8 cellular contexts compared by ENCODE assay signal in the genomic region with DNA sequence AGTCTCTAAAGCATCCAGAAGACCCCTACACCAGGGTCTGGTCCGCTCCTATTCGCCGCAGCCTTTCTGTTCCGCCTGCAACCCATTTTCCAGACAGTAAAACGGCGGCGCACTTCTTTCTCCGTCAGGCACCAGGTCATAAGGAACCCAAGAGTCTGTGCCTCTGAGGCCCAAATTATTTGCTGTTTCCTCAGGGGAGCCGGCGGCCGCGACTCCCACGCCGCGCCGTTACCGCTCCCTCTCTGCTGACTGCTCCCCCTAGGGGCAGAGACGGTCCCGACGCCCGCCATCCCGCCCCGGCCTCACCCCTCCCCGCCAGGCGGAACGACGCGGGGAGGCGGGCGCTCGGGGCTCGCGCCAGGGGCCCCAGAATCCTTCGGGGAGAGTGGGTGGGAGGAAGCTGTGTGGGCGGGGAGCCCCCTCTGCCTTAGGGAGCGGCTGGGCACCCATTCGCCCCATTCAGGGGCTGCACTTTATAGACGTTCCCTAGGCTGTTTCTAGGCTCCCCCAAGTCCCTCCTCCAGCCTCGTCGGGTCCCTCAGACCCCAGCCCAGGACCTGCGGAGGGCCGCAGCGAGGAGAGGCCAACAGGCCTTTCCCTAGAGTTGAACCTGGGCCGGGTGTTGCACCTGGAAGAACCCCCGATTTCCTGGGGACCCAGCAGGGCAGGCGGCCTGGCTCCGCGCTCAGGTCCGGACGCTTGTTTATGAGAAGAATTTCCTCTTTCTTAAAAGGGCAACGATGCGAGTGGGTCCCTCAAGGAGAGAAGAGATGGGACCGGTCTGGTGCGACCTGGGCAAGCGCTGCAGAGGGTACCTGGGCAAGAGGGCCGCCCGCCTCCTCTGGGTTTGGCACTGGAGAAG. TPM values are rescaled to one million over a fixed set of nuclear protein-coding genes. Genes with fewer than 3 reads are reported as not detected.
DNase-seq lines count a peak whose midpoint lies in the region; ATAC-seq and TF ChIP-seq lines count a peak whose summit lies in the region.

No MANE protein-coding gene starts in this region.

- DNase-seq in H9 (peak; percentile 93), RWPE2 (ENCODE audit: low spot score) (peak; percentile 91), fibroblast of the conjunctiva (ENCODE audit: low read depth) (peak; percentile 93), nephron progenitor cell (peak; percentile 95)
- peak; percentile 97 for DNase-seq in activated effector memory CD4-positive, alpha-beta T cell treated with anti-CD3 and anti-CD28 coated beads, Interleukin-2, amount 50 U/mL, for 16 hours
- peak; percentile 95 to 96 for DNase-seq in stimulated activated naive CD8-positive, alpha-beta T cell treated with anti-CD3 and anti-CD28 coated beads, Interleukin-15, amount 100 ng/mL, for 72 hours

- ATAC-seq in RWPE2 (ENCODE audit: low read depth): peak; percentile 52
- ATAC-seq in stimulated activated naive CD8-positive, alpha-beta T cell treated with anti-CD3 and anti-CD28 coated beads, Interleukin-15, amount 100 ng/mL, for 72 hours: peak; percentile 71

- peak overlapping the region; percentile 95 for H3K18ac ChIP-seq in H9 (ENCODE audit: insufficient read length, low read depth, low read length)

- no peaks in the 10 kb centered on the region for H3K79me1 ChIP-seq in H9 (ENCODE audit: insufficient read depth, low read depth, low read length, poor library complexity, severe bottlenecking)

- H4K8ac ChIP-seq in H9 (replicated peaks; ENCODE audit: insufficient read length, low read depth, low read length): no peak overlapping the region

- H3K4me1 ChIP-seq in ES-I3 (ENCODE audit: insufficient read depth, low read length) (no peaks in the 10 kb centered on the region; the same call in 1 of the 2 replicates), H9 (ENCODE audit: insufficient read depth, low read length) (no peaks in the 10 kb centered on the region; the same call in 1 of the 2 replicates), Loucy (ENCODE audit: insufficient read depth, low read length, poor library complexity, severe bottlenecking) (peaks cover 35% of the 10 kb centered on the region), RWPE2 (ENCODE audit: insufficient read depth, poor library complexity, severe bottlenecking) (no peaks in the 10 kb centered on the region)

- H3K27me3 Mint-ChIP-seq in H9 (ENCODE audit: low read depth): peaks cover 45% of the 10 kb centered on the region
- H3K27me3 Mint-ChIP-seq in nephron progenitor cell (ENCODE audit: low read depth, poor library complexity): peaks cover 38% of the 10 kb centered on the region
- no peaks in the 10 kb centered on the region for H3K27me3 Mint-ChIP-seq in stimulated activated naive CD8-positive, alpha-beta T cell treated with anti-CD3 and anti-CD28 coated beads, Interleukin-15, amount 100 ng/mL, for 72 hours

- no peak overlapping the region for H4K5ac ChIP-seq in H9 (ENCODE audit: insufficient read length, low read depth, low read length)

- H3K27me3 ChIP-seq in H9 (ENCODE audit: insufficient read depth, low read length) (peaks cover 20% of the 10 kb centered on the region), Loucy (ENCODE audit: insufficient read depth, low read length, poor library complexity, severe bottlenecking) (no peaks in the 10 kb centered on the region), RWPE2 (ENCODE audit: insufficient read depth, poor library complexity, severe bottlenecking) (no peaks in the 10 kb centered on the region)

- H3K14ac ChIP-seq in H9 (ENCODE audit: insufficient read depth, low read length): peak overlapping the region; percentile 91

- H3K23me2 ChIP-seq in H9 (ENCODE audit: insufficient read length, low read depth, low read length, poor library complexity, severe bottlenecking): peaks cover 32% of the 10 kb centered on the region

- TF ChIP-seq CTCF in H9 (conservative IDR thresholded peaks at IDR 0.05) (peak; percentile 96), Loucy (conservative IDR thresholded peaks at IDR 0.05; ENCODE audit: low read length) (peak; percentile 74), RWPE2 (IDR thresholded peaks at IDR 0.05; ENCODE audit: poor library complexity, severe bottlenecking) (peak; percentile 98), nephron progenitor cell (IDR thresholded peaks at IDR 0.05) (peak; percentile 84)

- WGBS in H9 (ENCODE audit: extremely low coverage, insufficient read length, low lambda C conversion rate): no CpG with 5 or more reads among the region's 57 CpGs

- no peaks in the 10 kb centered on the region for H4K20me1 ChIP-seq in H9 (ENCODE audit: control insufficient read depth, insufficient read depth, insufficient read length)
- peaks cover 1% of the 10 kb centered on the region for H4K20me1 ChIP-seq in Loucy (ENCODE audit: insufficient read depth, low read length, poor library complexity, severe bottlenecking)

- no peaks in the 10 kb centered on the region; a peak in 1 of 5 replicates for H3K9me3 Mint-ChIP-seq in H9
- no peaks in the 10 kb centered on the region for H3K9me3 Mint-ChIP-seq in nephron progenitor cell
- H3K9me3 Mint-ChIP-seq in stimulated activated naive CD8-positive, alpha-beta T cell treated with anti-CD3 and anti-CD28 coated beads, Interleukin-15, amount 100 ng/mL, for 72 hours: no peaks in the 10 kb centered on the region

- no peak overlapping the region for H4K91ac ChIP-seq in H9 (ENCODE audit: insufficient read length, low read depth, low read length)

- H2AK5ac ChIP-seq in H9 (ENCODE audit: insufficient read length, low read length): no peak overlapping the region

- H3K9me2 ChIP-seq in Loucy (replicated peaks; ENCODE audit: low read depth, low read length): no peaks in the 10 kb centered on the region

- 0 out of 2 replicates have a peak, but pooled peaks cover 2% of the 10 kb centered on the region for H3F3A ChIP-seq in Loucy (ENCODE audit: low read depth)

- H2BK120ac ChIP-seq in H9 (ENCODE audit: low read depth, low read length, poor library complexity, severe bottlenecking): no peak overlapping the region

- no peak overlapping the region for H2BK15ac ChIP-seq in H9 (ENCODE audit: low read depth, low read length)

- H3K56ac ChIP-seq in H9 (ENCODE audit: insufficient read length, low read depth, low read length): no peak overlapping the region

- H3K9me3 ChIP-seq in ES-I3 (ENCODE audit: control insufficient read depth, insufficient read depth, low read length) (no peaks in the 10 kb centered on the region), H9 (ENCODE audit: control insufficient read depth, low read depth, low read length) (no peaks in the 10 kb centered on the region), Loucy (ENCODE audit: insufficient read depth, low read depth, low read length) (no peaks in the 10 kb centered on the region), RWPE2 (ENCODE audit: severe bottlenecking) (no peaks in the 10 kb centered on the region)

- H3K23ac ChIP-seq in H9 (ENCODE audit: insufficient read length, low read depth, low read length): no peak overlapping the region

- H3K4me1 Mint-ChIP-seq in H9: peaks cover 26 to 45% of the 10 kb centered on the region in 2 experiments
- peaks cover 24% of the 10 kb centered on the region for H3K4me1 Mint-ChIP-seq in nephron progenitor cell
- peaks cover 54% of the 10 kb centered on the region for H3K4me1 Mint-ChIP-seq in stimulated activated naive CD8-positive, alpha-beta T cell treated with anti-CD3 and anti-CD28 coated beads, Interleukin-15, amount 100 ng/mL, for 72 hours

- no peak overlapping the region for H2BK5ac ChIP-seq in H9 (ENCODE audit: insufficient read length, low read length)

- H3K27ac Mint-ChIP-seq in H9 (peak overlapping the region; percentile 97 to 100 (median 97)), nephron progenitor cell (peak overlapping the region; percentile 99)
- H3K27ac Mint-ChIP-seq in stimulated activated naive CD8-positive, alpha-beta T cell treated with anti-CD3 and anti-CD28 coated beads, Interleukin-15, amount 100 ng/mL, for 72 hours: peak overlapping the region; percentile 89 to 98

- no peaks in the 10 kb centered on the region for H3K36me3 Mint-ChIP-seq in H9 (ENCODE audit: insufficient read depth in 1 of 3, low read depth in 3 of 3)
- H3K36me3 Mint-ChIP-seq in nephron progenitor cell (ENCODE audit: low read depth): no peaks in the 10 kb centered on the region

- H3K79me2 ChIP-seq in H9 (ENCODE audit: insufficient read depth, low read length) (no peaks in the 10 kb centered on the region), Loucy (ENCODE audit: insufficient read depth, low read length) (peaks cover 30% of the 10 kb centered on the region)

- H3K9ac ChIP-seq in ES-I3 (ENCODE audit: low read depth, low read length) (peak overlapping the region; percentile 99), H9 (ENCODE audit: extremely low read depth, insufficient read length, low read length) (peak overlapping the region; percentile 32), Loucy (ENCODE audit: low read depth, low read length, poor library complexity, severe bottlenecking) (peak overlapping the region; percentile 83)

- H3K4ac ChIP-seq in H9 (ENCODE audit: low read depth, low read length): no peak overlapping the region

- no peak overlapping the region for H2BK20ac ChIP-seq in H9 (ENCODE audit: low read depth, low read length, poor library complexity, severe bottlenecking)

- H3K27ac ChIP-seq in H9 (ENCODE audit: insufficient read length, low read depth, low read length): peak overlapping the region; percentile 72
- peak overlapping the region; percentile 96 for H3K27ac ChIP-seq in RWPE2 (ENCODE audit: poor library complexity, severe bottlenecking)

- no peak overlapping the region for H3T11ph ChIP-seq in H9 (ENCODE audit: low read length)

- H3K36me3 ChIP-seq in ES-I3 (ENCODE audit: insufficient read depth, low read length) (no peaks in the 10 kb centered on the region), Loucy (ENCODE audit: insufficient read depth, low read length) (no peaks in the 10 kb centered on the region), RWPE2 (ENCODE audit: low read depth) (peaks cover under 1% of the 10 kb centered on the region; the same call in 1 of the 2 replicates)

- H3K4me3 ChIP-seq in Loucy (ENCODE audit: low read length, poor library complexity, severe bottlenecking) (peak overlapping the region; percentile 84), RWPE2 (ENCODE audit: severe bottlenecking) (peak overlapping the region; percentile 73)

- peak overlapping the region; percentile 48 for H2AFZ ChIP-seq in H9 (ENCODE audit: low read length)
- H2AFZ ChIP-seq in Loucy (ENCODE audit: low read length): peak overlapping the region; percentile 90

- H2BK12ac ChIP-seq in H9 (ENCODE audit: insufficient read length, low read depth, low read length): peak overlapping the region; percentile 55

- H3K4me3 Mint-ChIP-seq in H9 (peak overlapping the region; percentile 83 to 89), nephron progenitor cell (peak overlapping the region; percentile 89)
- peak overlapping the region; percentile 86 to 91 for H3K4me3 Mint-ChIP-seq in stimulated activated naive CD8-positive, alpha-beta T cell treated with anti-CD3 and anti-CD28 coated beads, Interleukin-15, amount 100 ng/mL, for 72 hours

- H3K4me2 ChIP-seq in H9 (ENCODE audit: insufficient read depth, insufficient read length, low read length): peak overlapping the region; percentile 93
- peak overlapping the region; percentile 74 for H3K4me2 ChIP-seq in Loucy (ENCODE audit: low read depth, low read length, poor library complexity, severe bottlenecking)

RNA-seq across cellular contexts. Expression of gene CTDSP1, which starts 3.6 kb away (rescaled TPM):
- 52.3 and 56.6 TPM in 2 replicates for total RNA-seq in H9 (2021)

RNA-seq across cellular contexts. Expression of gene SLC11A1, which starts 14.0 kb away (rescaled TPM):
- total RNA-seq in H9 (2021): 0.04 and 0.11 TPM in 2 replicates

RNA-seq across cellular contexts. Expression of gene VIL1, which starts 22.9 kb away (rescaled TPM):
- 4.0 and 4.2 TPM in 2 replicates for total RNA-seq in H9 (2021)

RNA-seq across cellular contexts. Expression of gene CATIP, which starts 39.4 kb away (rescaled TPM):
- not detected in 2 replicates for total RNA-seq in H9 (2021)

Comparison
In these comparisons a context has a peak if more than half of its experiments do, and no peak if none do; other contexts are left out.
1. Peak in every context shown above with its lines: DNase-seq, ATAC-seq, H3K4me3 ChIP-seq and H3K27ac ChIP-seq.
2. H3K9ac ChIP-seq: peak in every context shown above with its lines; median percentile 99 in ES-I3; 83 in Loucy; 32 in H9.